In the genomic region with DNA sequence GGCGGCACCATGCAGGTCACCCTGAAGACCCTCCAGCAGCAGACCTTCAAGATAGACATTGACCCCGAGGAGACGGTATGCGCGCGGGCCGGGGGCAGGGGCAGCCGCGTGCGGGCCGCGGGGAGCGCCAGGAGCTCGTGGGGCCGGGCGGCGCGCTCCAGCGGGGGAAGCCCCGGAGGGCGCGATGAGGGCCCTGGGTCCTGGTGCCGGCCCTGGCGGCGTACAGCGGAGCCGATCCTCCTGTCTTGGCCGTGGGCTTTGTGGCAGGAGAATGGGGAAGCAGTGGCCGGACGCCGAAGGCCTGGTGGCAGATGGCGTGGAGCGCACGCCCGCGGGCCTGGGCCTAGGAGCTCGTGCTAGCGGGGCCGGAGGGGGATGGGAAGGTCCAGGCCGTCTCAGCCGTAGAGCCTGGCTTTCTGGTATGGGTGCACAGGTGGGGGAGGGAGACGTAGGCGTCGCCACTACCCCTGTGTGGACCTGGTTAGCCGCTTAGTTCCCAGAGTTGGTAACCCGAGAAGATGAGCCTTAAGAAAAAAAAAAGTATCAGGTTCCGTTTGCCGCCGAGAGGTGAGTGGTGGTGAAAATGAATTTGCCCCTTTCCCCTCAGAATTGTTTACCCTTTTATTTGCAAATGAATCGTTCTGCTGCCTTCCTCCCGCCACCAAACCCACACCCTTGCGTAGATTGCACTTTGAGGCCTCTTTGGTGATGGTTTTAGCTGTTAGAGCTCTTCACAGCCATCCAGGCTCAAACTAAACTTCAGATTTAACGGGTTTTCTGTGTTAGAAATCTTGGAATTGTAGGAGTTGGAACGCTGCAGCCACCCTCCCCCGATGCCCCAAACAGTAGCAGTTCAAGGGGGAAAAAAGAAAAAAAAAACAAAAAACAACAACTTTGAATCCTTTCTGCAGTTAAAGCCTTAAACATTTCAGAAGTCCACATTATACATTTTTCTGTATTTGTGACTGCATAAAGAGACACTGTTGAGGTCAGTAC, we compare ENCODE assay signal across 1 cellular context.
TF ChIP-seq lines count a peak whose summit lies in the region.

No MANE protein-coding gene starts in this region.

TF ChIP-seq in HepG2, 621 proteins besides CTCF, POLR2A, EP300 and RAD21 (continued from another document and continues in another):
- TF ChIP-seq, protein P1, sequence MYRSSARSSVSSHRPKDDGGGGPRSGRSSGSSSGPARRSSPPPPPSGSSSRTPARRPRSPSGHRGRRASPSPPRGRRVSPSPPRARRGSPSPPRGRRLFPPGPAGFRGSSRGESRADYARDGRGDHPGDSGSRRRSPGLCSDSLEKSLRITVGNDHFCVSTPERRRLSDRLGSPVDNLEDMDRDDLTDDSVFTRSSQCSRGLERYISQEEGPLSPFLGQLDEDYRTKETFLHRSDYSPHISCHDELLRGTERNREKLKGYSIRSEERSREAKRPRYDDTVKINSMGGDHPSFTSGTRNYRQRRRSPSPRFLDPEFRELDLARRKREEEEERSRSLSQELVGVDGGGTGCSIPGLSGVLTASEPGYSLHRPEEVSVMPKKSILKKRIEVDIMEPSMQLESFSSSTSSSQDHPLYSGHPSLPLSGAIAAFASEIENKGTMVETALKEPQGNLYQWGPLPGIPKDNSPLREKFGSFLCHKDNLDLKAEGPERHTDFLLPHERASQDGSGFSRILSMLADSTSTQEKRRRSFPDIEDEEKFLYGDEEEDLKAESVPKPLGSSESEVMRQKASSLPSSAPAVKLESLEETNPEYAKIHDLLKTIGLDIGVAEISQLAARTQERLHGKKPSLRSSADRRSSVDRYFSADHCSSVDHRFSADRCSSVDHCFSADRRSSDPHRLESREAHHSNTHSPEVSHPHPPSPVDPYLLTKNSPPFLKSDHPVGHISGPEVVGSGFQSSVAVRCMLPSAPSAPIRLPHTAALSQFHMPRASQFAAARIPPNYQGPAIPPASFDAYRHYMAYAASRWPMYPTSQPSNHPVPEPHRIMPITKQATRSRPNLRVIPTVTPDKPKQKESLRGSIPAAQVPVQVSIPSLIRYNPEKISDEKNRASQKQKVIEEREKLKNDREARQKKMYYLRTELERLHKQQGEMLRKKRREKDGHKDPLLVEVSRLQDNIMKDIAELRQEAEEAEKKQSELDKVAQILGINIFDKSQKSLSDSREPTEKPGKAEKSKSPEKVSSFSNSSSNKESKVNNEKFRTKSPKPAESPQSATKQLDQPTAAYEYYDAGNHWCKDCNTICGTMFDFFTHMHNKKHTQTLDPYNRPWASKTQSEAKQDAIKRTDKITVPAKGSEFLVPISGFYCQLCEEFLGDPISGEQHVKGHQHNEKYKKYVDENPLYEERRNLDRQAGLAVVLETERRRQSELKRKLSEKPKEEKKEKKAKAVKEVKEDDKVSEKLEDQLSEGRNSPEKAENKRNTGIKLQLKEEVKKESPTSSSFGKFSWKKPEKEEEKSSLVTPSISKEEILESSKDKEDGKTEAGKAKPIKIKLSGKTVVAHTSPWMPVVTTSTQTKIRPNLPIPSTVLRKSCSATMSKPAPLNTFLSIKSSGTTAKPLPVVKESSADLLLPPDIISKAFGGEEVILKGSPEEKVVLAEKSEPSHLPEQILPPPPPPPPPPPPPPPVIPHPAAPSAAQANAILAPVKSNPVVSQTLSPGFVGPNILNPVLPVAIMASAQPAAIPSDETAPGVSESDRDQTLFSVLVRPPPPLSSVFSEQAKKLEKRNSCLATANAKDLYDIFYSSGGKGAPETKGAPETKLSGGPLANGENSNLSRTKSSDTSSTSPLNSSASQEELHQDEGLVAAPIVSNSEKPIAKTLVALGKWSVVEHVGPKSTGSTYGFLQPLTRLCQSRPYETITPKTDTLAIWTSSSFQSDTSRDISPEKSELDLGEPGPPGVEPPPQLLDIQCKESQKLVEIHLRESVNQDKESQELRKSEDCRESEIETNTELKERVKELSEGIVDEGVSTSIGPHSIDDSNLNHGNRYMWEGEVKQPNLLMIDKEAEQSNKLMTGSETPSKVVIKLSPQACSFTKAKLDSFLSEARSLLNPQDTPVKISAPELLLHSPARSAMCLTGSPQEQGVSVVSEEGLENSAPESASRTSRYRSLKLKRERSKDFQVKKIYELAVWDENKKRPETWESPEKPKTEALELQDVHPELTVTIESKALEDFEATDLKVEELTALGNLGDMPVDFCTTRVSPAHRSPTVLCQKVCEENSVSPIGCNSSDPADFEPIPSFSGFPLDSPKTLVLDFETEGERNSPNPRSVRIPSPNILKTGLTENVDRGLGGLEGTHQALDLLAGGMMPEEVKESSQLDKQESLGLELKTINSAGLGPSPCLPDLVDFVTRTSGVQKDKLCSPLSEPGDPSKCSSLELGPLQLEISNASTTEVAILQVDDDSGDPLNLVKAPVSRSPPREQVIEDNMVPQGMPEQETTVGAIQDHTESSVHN (CRISPR knock-in tag; IDR thresholded peaks at IDR 0.05) = no peak
- TF ChIP-seq MBNL3 (CRISPR knock-in tag; conservative IDR thresholded peaks at IDR 0.05) (no peak), ZNF510 (CRISPR knock-in tag; IDR thresholded peaks at IDR 0.05; ENCODE audit: low read depth) (no peak), ZNF326 (CRISPR knock-in tag; IDR thresholded peaks at IDR 0.05; ENCODE audit: borderline replicate concordance) (no peak), ZKSCAN8 (CRISPR knock-in tag; IDR thresholded peaks at IDR 0.05; ENCODE audit: borderline replicate concordance) (no peak), NFATC3 (CRISPR knock-in tag; IDR thresholded peaks at IDR 0.05) (no peak), MEIS1 (CRISPR knock-in tag; IDR thresholded peaks at IDR 0.05; ENCODE audit: borderline replicate concordance) (no peak), PHF21A (CRISPR knock-in tag; IDR thresholded peaks at IDR 0.05) (no peak; the same call in 1 of the 2 replicates), MED8 (CRISPR knock-in tag; IDR thresholded peaks at IDR 0.05; ENCODE audit: insufficient replicate concordance) (no peak), ZSCAN25 (CRISPR knock-in tag; IDR thresholded peaks at IDR 0.05) (no peak), PTBP1 (IDR thresholded peaks at IDR 0.05; ENCODE audit: low read depth, low read length, poor library complexity, severe bottlenecking) (no peak), ZNF33A (CRISPR knock-in tag; IDR thresholded peaks at IDR 0.05; ENCODE audit: borderline replicate concordance) (0 out of 2 replicates have a peak, but pooled peaks have one; percentile 14), ZNF484 (CRISPR knock-in tag; IDR thresholded peaks at IDR 0.05; ENCODE audit: borderline replicate concordance, low read depth) (no peak), KLF6 (CRISPR knock-in tag; IDR thresholded peaks at IDR 0.05) (no peak), IRF2 (CRISPR knock-in tag; IDR thresholded peaks at IDR 0.05) (no peak), MAFG (CRISPR knock-in tag; IDR thresholded peaks at IDR 0.05) (no peak), RNF2 (conservative IDR thresholded peaks at IDR 0.05; ENCODE audit: low read depth) (no peak), ZZZ3 (CRISPR knock-in tag; IDR thresholded peaks at IDR 0.05; ENCODE audit: borderline replicate concordance) (0 out of 2 replicates have a peak, but pooled peaks have one; percentile 34), AHR (CRISPR knock-in tag; IDR thresholded peaks at IDR 0.05) (no peak; the same call in 1 of the 2 replicates), ZSCAN22 (CRISPR knock-in tag; IDR thresholded peaks at IDR 0.05) (peak; percentile 24; the same call in 1 of the 2 replicates), KLF12 (CRISPR knock-in tag; IDR thresholded peaks at IDR 0.05; ENCODE audit: borderline replicate concordance) (no peak), HNRNPUL1 (IDR thresholded peaks at IDR 0.05; ENCODE audit: low read depth, low read length) (no peak)
- TF ChIP-seq, protein P2, sequence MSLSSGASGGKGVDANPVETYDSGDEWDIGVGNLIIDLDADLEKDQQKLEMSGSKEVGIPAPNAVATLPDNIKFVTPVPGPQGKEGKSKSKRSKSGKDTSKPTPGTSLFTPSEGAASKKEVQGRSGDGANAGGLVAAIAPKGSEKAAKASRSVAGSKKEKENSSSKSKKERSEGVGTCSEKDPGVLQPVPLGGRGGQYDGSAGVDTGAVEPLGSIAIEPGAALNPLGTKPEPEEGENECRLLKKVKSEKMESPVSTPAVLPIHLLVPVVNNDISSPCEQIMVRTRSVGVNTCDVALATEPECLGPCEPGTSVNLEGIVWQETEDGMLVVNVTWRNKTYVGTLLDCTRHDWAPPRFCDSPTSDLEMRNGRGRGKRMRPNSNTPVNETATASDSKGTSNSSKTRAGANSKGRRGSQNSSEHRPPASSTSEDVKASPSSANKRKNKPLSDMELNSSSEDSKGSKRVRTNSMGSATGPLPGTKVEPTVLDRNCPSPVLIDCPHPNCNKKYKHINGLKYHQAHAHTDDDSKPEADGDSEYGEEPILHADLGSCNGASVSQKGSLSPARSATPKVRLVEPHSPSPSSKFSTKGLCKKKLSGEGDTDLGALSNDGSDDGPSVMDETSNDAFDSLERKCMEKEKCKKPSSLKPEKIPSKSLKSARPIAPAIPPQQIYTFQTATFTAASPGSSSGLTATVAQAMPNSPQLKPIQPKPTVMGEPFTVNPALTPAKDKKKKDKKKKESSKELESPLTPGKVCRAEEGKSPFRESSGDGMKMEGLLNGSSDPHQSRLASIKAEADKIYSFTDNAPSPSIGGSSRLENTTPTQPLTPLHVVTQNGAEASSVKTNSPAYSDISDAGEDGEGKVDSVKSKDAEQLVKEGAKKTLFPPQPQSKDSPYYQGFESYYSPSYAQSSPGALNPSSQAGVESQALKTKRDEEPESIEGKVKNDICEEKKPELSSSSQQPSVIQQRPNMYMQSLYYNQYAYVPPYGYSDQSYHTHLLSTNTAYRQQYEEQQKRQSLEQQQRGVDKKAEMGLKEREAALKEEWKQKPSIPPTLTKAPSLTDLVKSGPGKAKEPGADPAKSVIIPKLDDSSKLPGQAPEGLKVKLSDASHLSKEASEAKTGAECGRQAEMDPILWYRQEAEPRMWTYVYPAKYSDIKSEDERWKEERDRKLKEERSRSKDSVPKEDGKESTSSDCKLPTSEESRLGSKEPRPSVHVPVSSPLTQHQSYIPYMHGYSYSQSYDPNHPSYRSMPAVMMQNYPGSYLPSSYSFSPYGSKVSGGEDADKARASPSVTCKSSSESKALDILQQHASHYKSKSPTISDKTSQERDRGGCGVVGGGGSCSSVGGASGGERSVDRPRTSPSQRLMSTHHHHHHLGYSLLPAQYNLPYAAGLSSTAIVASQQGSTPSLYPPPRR (CRISPR knock-in tag; IDR thresholded peaks at IDR 0.05; ENCODE audit: borderline replicate concordance) = no peak
- TF ChIP-seq, protein P3, sequence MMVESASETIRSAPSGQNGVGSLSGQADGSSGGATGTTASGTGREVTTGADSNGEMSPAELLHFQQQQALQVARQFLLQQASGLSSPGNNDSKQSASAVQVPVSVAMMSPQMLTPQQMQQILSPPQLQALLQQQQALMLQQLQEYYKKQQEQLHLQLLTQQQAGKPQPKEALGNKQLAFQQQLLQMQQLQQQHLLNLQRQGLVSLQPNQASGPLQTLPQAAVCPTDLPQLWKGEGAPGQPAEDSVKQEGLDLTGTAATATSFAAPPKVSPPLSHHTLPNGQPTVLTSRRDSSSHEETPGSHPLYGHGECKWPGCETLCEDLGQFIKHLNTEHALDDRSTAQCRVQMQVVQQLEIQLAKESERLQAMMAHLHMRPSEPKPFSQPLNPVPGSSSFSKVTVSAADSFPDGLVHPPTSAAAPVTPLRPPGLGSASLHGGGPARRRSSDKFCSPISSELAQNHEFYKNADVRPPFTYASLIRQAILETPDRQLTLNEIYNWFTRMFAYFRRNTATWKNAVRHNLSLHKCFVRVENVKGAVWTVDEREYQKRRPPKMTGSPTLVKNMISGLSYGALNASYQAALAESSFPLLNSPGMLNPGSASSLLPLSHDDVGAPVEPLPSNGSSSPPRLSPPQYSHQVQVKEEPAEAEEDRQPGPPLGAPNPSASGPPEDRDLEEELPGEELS (CRISPR knock-in tag; IDR thresholded peaks at IDR 0.05) = peak; percentile 46; the same call in 1 of the 2 replicates
- TF ChIP-seq, protein P4, sequence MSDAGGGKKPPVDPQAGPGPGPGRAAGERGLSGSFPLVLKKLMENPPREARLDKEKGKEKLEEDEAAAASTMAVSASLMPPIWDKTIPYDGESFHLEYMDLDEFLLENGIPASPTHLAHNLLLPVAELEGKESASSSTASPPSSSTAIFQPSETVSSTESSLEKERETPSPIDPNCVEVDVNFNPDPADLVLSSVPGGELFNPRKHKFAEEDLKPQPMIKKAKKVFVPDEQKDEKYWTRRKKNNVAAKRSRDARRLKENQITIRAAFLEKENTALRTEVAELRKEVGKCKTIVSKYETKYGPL (CRISPR knock-in tag; IDR thresholded peaks at IDR 0.05) = no peak; the same call in 1 of the 2 replicates
- TF ChIP-seq, protein P5, sequence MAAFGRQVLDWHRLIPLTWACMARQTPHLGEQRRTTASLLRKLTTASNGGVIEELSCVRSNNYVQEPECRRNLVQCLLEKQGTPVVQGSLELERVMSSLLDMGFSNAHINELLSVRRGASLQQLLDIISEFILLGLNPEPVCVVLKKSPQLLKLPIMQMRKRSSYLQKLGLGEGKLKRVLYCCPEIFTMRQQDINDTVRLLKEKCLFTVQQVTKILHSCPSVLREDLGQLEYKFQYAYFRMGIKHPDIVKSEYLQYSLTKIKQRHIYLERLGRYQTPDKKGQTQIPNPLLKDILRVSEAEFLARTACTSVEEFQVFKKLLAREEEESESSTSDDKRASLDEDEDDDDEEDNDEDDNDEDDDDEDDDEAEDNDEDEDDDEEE (CRISPR knock-in tag; IDR thresholded peaks at IDR 0.05) = no peak
- TF ChIP-seq, protein P6, sequence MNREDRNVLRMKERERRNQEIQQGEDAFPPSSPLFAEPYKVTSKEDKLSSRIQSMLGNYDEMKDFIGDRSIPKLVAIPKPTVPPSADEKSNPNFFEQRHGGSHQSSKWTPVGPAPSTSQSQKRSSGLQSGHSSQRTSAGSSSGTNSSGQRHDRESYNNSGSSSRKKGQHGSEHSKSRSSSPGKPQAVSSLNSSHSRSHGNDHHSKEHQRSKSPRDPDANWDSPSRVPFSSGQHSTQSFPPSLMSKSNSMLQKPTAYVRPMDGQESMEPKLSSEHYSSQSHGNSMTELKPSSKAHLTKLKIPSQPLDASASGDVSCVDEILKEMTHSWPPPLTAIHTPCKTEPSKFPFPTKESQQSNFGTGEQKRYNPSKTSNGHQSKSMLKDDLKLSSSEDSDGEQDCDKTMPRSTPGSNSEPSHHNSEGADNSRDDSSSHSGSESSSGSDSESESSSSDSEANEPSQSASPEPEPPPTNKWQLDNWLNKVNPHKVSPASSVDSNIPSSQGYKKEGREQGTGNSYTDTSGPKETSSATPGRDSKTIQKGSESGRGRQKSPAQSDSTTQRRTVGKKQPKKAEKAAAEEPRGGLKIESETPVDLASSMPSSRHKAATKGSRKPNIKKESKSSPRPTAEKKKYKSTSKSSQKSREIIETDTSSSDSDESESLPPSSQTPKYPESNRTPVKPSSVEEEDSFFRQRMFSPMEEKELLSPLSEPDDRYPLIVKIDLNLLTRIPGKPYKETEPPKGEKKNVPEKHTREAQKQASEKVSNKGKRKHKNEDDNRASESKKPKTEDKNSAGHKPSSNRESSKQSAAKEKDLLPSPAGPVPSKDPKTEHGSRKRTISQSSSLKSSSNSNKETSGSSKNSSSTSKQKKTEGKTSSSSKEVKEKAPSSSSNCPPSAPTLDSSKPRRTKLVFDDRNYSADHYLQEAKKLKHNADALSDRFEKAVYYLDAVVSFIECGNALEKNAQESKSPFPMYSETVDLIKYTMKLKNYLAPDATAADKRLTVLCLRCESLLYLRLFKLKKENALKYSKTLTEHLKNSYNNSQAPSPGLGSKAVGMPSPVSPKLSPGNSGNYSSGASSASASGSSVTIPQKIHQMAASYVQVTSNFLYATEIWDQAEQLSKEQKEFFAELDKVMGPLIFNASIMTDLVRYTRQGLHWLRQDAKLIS (CRISPR knock-in tag; IDR thresholded peaks at IDR 0.05) = peak; percentile 42; the same call in 1 of the 2 replicates
